In genomic region chr14:34714320-34715107, GRCh38 we compare ENCODE assay signal across 8 cellular contexts. TPM values are rescaled to one million over a fixed set of nuclear protein-coding genes. Genes with fewer than 3 reads are reported as not detected.
DNase-seq lines count a peak whose midpoint lies in the region; ATAC-seq and TF ChIP-seq lines count a peak whose summit lies in the region.

Gene CFL2 (minus strand): TSS chr14:34714593. CDS start chr14:34714540, 53 bp downstream.

- in situ Hi-C loops in endometrial microvascular endothelial cells (cut with HindIII; ENCODE audit: inconsistent ontology term, low pct_unique_long_range_greater_than_20kb, low sequenced_read_pairs) = no loop called here

- DNase-seq in COLO668 (lab: John Stamatoyannopoulos, UW; ENCODE audit: unreplicated experiment) (peak; percentile 92), HPDE6-E6E7 (ENCODE audit: extremely low spot score) (peak; percentile 72), NOMO-1 (lab: John Stamatoyannopoulos, UW; ENCODE audit: unreplicated experiment in 2 of 2) (peak; percentile 57 to 68), mesothelial cell of epicardium (ENCODE audit: low spot score in 2 of 2, unreplicated experiment in 2 of 2) (peak; percentile 62 to 75)
- peak; percentile 58 for DNase-seq in activated CD8-positive, alpha-beta memory T cell treated with anti-CD3 and anti-CD28 coated beads, Interleukin-2, amount 50 U/mL, for 4 hours
- DNase-seq in stimulated activated CD8-positive, alpha-beta memory T cell treated with anti-CD3 and anti-CD28 coated beads, Interleukin-15, amount 100 ng/mL, for 4 hours (ENCODE audit: low read depth in 2 of 2) = peak; percentile 42 to 61

- H3K27me3 Mint-ChIP-seq in mesothelial cell of epicardium (ENCODE audit: low read depth) = no peaks in the 10 kb centered on the region

- H3K9me3 Mint-ChIP-seq in mesothelial cell of epicardium = no peaks in the 10 kb centered on the region

- H3K36me3 Mint-ChIP-seq in mesothelial cell of epicardium = no peaks in the 10 kb centered on the region

- peak within 1 kb of the TSS; percentile 88 for H3K4me3 Mint-ChIP-seq in mesothelial cell of epicardium

- H3K27ac Mint-ChIP-seq in mesothelial cell of epicardium = peak within 1 kb of the TSS; percentile 86

- peak; percentile 86 for ATAC-seq in GM19467 (IDR thresholded peaks at IDR 0.05; ENCODE audit: unreplicated experiment)

- no peak for TF ChIP-seq CTCF in mesothelial cell of epicardium (IDR thresholded peaks at IDR 0.05; ENCODE audit: unreplicated experiment)

- H3K4me1 Mint-ChIP-seq in mesothelial cell of epicardium = peaks cover 42% of the 10 kb centered on the region

RNA-seq across cellular contexts. Expression of gene CFL2, which starts in this region (rescaled TPM):
- total RNA-seq in endometrial microvascular endothelial cells (ENCODE audit: inconsistent ontology term) (89.3 TPM), mesothelial cell of epicardium (52.4 to 57.8 TPM (median 54.0 TPM) in 3 replicates)

Comparison
In these comparisons a context has a peak if more than half of its experiments do, and no peak if none do; other contexts are left out.
1. Peak in every context shown above with its lines: DNase-seq and ATAC-seq.